In genomic region chr10:47475101-47475500, GRCh38 we compare ENCODE assay signal across 5 cellular contexts. TPM values are rescaled to one million over a fixed set of nuclear protein-coding genes. Genes with fewer than 3 reads are reported as not detected.
"Had no signal": no experiment of that assay in that cellular context is flagged by ENCODE, and none has a peak within 500 bp of the region (broad histone marks: within the 10 kb centered on the region; RNA-seq: fewer than 3 reads in every experiment).

No MANE protein-coding gene starts in this region.

RNA-seq across cellular contexts. Expression of gene ANXA8, which starts 8.8 kb away (rescaled TPM):
- total RNA-seq: GM23338, H1, HT-29 had no signal
- polyA plus RNA-seq: GM23338, IgD-negative memory B cell had no signal

RNA-seq across cellular contexts. Expression of gene FAM25G, which starts 16.4 kb away (rescaled TPM):
- total RNA-seq: GM23338, H1, H9, HT-29 had no signal
- polyA plus RNA-seq: GM23338, H1, IgD-negative memory B cell had no signal
